21 cellular contexts compared by ENCODE assay signal in the genomic region with DNA sequence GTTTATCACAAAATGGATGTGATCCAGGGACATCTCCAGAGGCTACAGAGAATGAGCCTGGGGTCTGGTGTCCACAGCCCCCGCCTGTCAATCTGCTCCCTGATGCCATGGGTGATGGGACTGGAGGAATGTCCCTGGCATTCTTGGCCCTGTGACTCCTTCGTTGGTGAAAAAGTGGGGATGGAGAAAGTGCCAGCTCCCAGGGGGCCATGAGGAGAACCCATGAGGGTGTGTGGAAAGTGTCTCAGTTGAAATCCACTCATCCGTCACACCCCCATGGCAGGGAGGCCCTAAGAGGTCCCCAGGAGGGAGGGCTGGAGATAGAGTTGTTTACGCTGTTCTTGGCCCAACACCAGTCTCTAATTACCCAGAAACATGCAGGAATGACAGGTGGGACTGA.
"Had no signal": no experiment of that assay in that cellular context is flagged by ENCODE, and none has a peak within 500 bp of the region (broad histone marks: within the 10 kb centered on the region; RNA-seq: fewer than 3 reads in every experiment).

No MANE protein-coding gene starts in this region.

- H3K9me3 Mint-ChIP-seq: activated CD8-positive, alpha-beta T cell treated with anti-CD3 and anti-CD28 coated beads for 36 hours; activated T-cell treated with anti-CD3 and anti-CD28 coated beads, Interleukin-2, amount 50 U/mL, for 4 hours; activated T-helper 17 cell treated with anti-CD3 and anti-CD28 coated beads, Interleukin-2, amount 50 U/mL, for 72 hours had no signal

- H3K27ac ChIP-seq: brain microvascular endothelial cell had no signal

- H3K27me3 ChIP-seq: brain microvascular endothelial cell had no signal

- H3K36me3 Mint-ChIP-seq: activated naive CD8-positive, alpha-beta T cell had no signal

- DNase-seq: activated CD4-positive, alpha-beta T cell treated with anti-CD3 and anti-CD28 coated beads for 1 hour; activated CD4-positive, alpha-beta T cell treated with anti-CD3 and anti-CD28 coated beads for 48 hours; activated CD4-positive, alpha-beta T cell treated with anti-CD3 and anti-CD28 coated beads, Interleukin-2, amount 50 U/mL, for 1 hour; activated CD4-positive, alpha-beta T cell treated with anti-CD3 and anti-CD28 coated beads, Interleukin-2, amount 50 U/mL, for 48 hours; activated CD8-positive, alpha-beta memory T cell treated with anti-CD3 and anti-CD28 coated beads for 24 hours; activated CD8-positive, alpha-beta T cell treated with anti-CD3 and anti-CD28 coated beads for 36 hours; activated effector memory CD4-positive, alpha-beta T cell treated with Interleukin-2 at 50 U/mL for 16 hours; activated gamma-delta T cell treated with Interleukin-2 at 50 U/mL for 16 hours; activated naive CD4-positive, alpha-beta T cell treated with anti-CD3 and anti-CD28 coated beads, Interleukin-2, amount 50 U/mL, for 16 hours; activated naive CD4-positive, alpha-beta T cell treated with Interleukin-2 at 50 U/mL for 16 hours; activated T-cell treated with anti-CD3 and anti-CD28 coated beads, Interleukin-2, amount 50 U/mL, for 4 hours; amniotic stem cell; anterior cingulate cortex; brain microvascular endothelial cell; effector CD8-positive, alpha-beta T cell; foreskin fibroblast; head of caudate nucleus; T-helper 2 cell had no signal

- H3K4me1 Mint-ChIP-seq: activated T-helper 17 cell treated with anti-CD3 and anti-CD28 coated beads, Interleukin-2, amount 50 U/mL, for 72 hours had no signal

- H3K4me3 Mint-ChIP-seq: activated CD8-positive, alpha-beta T cell treated with anti-CD3 and anti-CD28 coated beads for 36 hours; activated naive CD8-positive, alpha-beta T cell; activated T-cell treated with anti-CD3 and anti-CD28 coated beads, Interleukin-2, amount 50 U/mL, for 4 hours; activated T-helper 17 cell treated with anti-CD3 and anti-CD28 coated beads, Interleukin-2, amount 50 U/mL, for 72 hours had no signal

- H3K27ac Mint-ChIP-seq: activated CD8-positive, alpha-beta T cell treated with anti-CD3 and anti-CD28 coated beads for 36 hours; activated naive CD8-positive, alpha-beta T cell; activated T-helper 17 cell treated with anti-CD3 and anti-CD28 coated beads, Interleukin-2, amount 50 U/mL, for 72 hours had no signal

- H3K36me3 ChIP-seq: brain microvascular endothelial cell had no signal

- ATAC-seq: activated CD8-positive, alpha-beta T cell treated with anti-CD3 and anti-CD28 coated beads for 36 hours; activated T-cell treated with anti-CD3 and anti-CD28 coated beads, Interleukin-2, amount 50 U/mL, for 4 hours; activated T-helper 17 cell treated with anti-CD3 and anti-CD28 coated beads, Interleukin-2, amount 50 U/mL, for 72 hours; esophagus mucosa had no signal
